ENCODE assay signal across 9 cellular contexts in genomic region chr3:177618873-177619771, GRCh38.
DNase-seq lines count a peak whose midpoint lies in the region; ATAC-seq, FAIRE-seq and TF ChIP-seq lines count a peak whose summit lies in the region.
"Had no signal": no experiment of that assay in that cellular context is flagged by ENCODE, and none has a peak within 500 bp of the region (broad histone marks: within the 10 kb centered on the region; RNA-seq: fewer than 3 reads in every experiment).

No MANE protein-coding gene starts in this region.

- no peak overlapping the region for H3K9ac ChIP-seq in kidney (ENCODE audit: low read length in 2 of 2)
- peak overlapping the region in 4 of 5 donors; percentile 4 to 66 (median 32) for H3K9ac ChIP-seq in subcutaneous abdominal adipose tissue (ENCODE audit: low read length in 5 of 5)

- no peaks in the 10 kb centered on the region for H3K36me3 Mint-ChIP-seq in HFFc6 (ENCODE audit: low read depth)

- no peak for TF ChIP-seq POLR2A in body of pancreas (IDR thresholded peaks at IDR 0.05)

- H3K27me3 Mint-ChIP-seq in HFFc6 (ENCODE audit: insufficient read depth), result no peaks in the 10 kb centered on the region; the same call in 1 of the 2 replicates
- H3K27me3 Mint-ChIP-seq in stimulated activated naive CD8-positive, alpha-beta T cell treated with anti-CD3 and anti-CD28 coated beads, Interleukin-15, amount 100 ng/mL, for 72 hours, result no peaks in the 10 kb centered on the region

- H3K27ac ChIP-seq in body of pancreas (peak overlapping the region; percentile 2 to 72 (median 57)), kidney (ENCODE audit: low read depth in 2 of 2, low read length in 2 of 2) (peak overlapping the region in 1 of 2 donors; percentile 9), subcutaneous abdominal adipose tissue (ENCODE audit: low read depth, low read length) (peak overlapping the region; percentile 65)

- peak overlapping the region; percentile 52 for H3K4me3 Mint-ChIP-seq in HFFc6
- H3K4me3 Mint-ChIP-seq in stimulated activated naive CD8-positive, alpha-beta T cell treated with anti-CD3 and anti-CD28 coated beads, Interleukin-15, amount 100 ng/mL, for 72 hours, result no peak overlapping the region

- no peak for TF ChIP-seq CTCF in HFFc6 (IDR thresholded peaks at IDR 0.05)
- no peak for TF ChIP-seq CTCF in body of pancreas (IDR thresholded peaks at IDR 0.05)
- no peak for TF ChIP-seq CTCF in kidney (IDR thresholded peaks at IDR 0.05; ENCODE audit: borderline replicate concordance, extremely low read depth, insufficient read depth)

- FAIRE-seq in kidney (lab: Jason Lieb, UNC), result no peak

- peaks cover 35% of the 10 kb centered on the region for H3K4me1 Mint-ChIP-seq in HFFc6 (ENCODE audit: low read depth)
- peaks cover 26% of the 10 kb centered on the region for H3K4me1 Mint-ChIP-seq in stimulated activated naive CD8-positive, alpha-beta T cell treated with anti-CD3 and anti-CD28 coated beads, Interleukin-15, amount 100 ng/mL, for 72 hours

- H3K9me3 ChIP-seq in body of pancreas, result no peaks in the 10 kb centered on the region
- no peaks in the 10 kb centered on the region for H3K9me3 ChIP-seq in kidney (ENCODE audit: control insufficient read depth in 1 of 2, low read length in 2 of 2)
- H3K9me3 ChIP-seq in subcutaneous abdominal adipose tissue (ENCODE audit: control insufficient read depth in 5 of 5, low read length in 5 of 5), result no peaks in the 10 kb centered on the region

- H3K27ac Mint-ChIP-seq in HFFc6, result peak overlapping the region; percentile 66
- no peak overlapping the region for H3K27ac Mint-ChIP-seq in stimulated activated naive CD8-positive, alpha-beta T cell treated with anti-CD3 and anti-CD28 coated beads, Interleukin-15, amount 100 ng/mL, for 72 hours

- intact Hi-C loops in body of pancreas (cut with DNase I) (no loop called here), kidney (cut with DNase I) (no loop called here)

- DNase-seq in HFFc6 (peak; percentile 27), body of pancreas (peak in 1 of 4 donors; percentile 48), kidney (no peak), epidermal melanocyte (ENCODE audit: insufficient read length, low spot score) (no peak), activated gamma-delta T cell (lab: John Stamatoyannopoulos, UW) (no peak)
- DNase-seq in stimulated activated naive CD8-positive, alpha-beta T cell treated with anti-CD3 and anti-CD28 coated beads, Interleukin-15, amount 100 ng/mL, for 72 hours, result no peak
- DNase-seq: kidney glomerular epithelial cell had no signal

- ATAC-seq in body of pancreas, result peak; percentile 58
- no peak for ATAC-seq in stimulated activated naive CD8-positive, alpha-beta T cell treated with anti-CD3 and anti-CD28 coated beads, Interleukin-15, amount 100 ng/mL, for 72 hours
- no peak for ATAC-seq in HG02870 (IDR thresholded peaks at IDR 0.05; ENCODE audit: unreplicated experiment)

- peaks cover 49% of the 10 kb centered on the region for H3K4me1 ChIP-seq in body of pancreas
- H3K4me1 ChIP-seq in kidney (ENCODE audit: control insufficient read depth in 1 of 2, insufficient read depth in 1 of 2, low read depth in 1 of 2, low read length in 2 of 2), result peaks cover 2 to 12% of the 10 kb centered on the region in 2 donors
- H3K4me1 ChIP-seq in subcutaneous abdominal adipose tissue (ENCODE audit: control insufficient read depth in 5 of 5, insufficient read depth in 5 of 5, low read length in 5 of 5), result peaks cover 0 to 42% (median 29%) of the 10 kb centered on the region in 5 donors

- H3K27me3 ChIP-seq in body of pancreas, result no peaks in the 10 kb centered on the region
- H3K27me3 ChIP-seq in subcutaneous abdominal adipose tissue (ENCODE audit: control insufficient read depth in 5 of 5, insufficient read depth in 4 of 5, low read length in 5 of 5), result no peaks in the 10 kb centered on the region

- no peaks in the 10 kb centered on the region for H3K9me3 Mint-ChIP-seq in HFFc6
- H3K9me3 Mint-ChIP-seq in stimulated activated naive CD8-positive, alpha-beta T cell treated with anti-CD3 and anti-CD28 coated beads, Interleukin-15, amount 100 ng/mL, for 72 hours, result peaks cover 0 to 4% of the 10 kb centered on the region in 2 donors

- H3K4me3 ChIP-seq in body of pancreas (no peak overlapping the region), kidney (ENCODE audit: low read length in 2 of 2) (peak overlapping the region; percentile 9 to 15), subcutaneous abdominal adipose tissue (ENCODE audit: low read depth in 1 of 5, low read length in 5 of 5) (no peak overlapping the region)

- no peaks in the 10 kb centered on the region for H3K36me3 ChIP-seq in body of pancreas (replicated peaks in 1 of 2; ENCODE audit: insufficient read depth in 1 of 2, low read depth in 2 of 2)
- H3K36me3 ChIP-seq in kidney (ENCODE audit: control insufficient read depth in 1 of 2, insufficient read depth in 2 of 2, low read length in 2 of 2), result no peaks in the 10 kb centered on the region
- H3K36me3 ChIP-seq in subcutaneous abdominal adipose tissue (ENCODE audit: control insufficient read depth in 5 of 5, insufficient read depth in 5 of 5, low read length in 5 of 5), result no peaks in the 10 kb centered on the region

- 18 to 23% methylated on average over 9 of the region's 9 CpGs for WGBS in body of pancreas, 2 donors

Comparison
In these comparisons a context has a peak if more than half of its experiments do, and no peak if none do; other contexts are left out.
1. H3K4me3 ChIP-seq: peak in kidney (2 of 2); none in body of pancreas (0 of 2) and subcutaneous abdominal adipose tissue (0 of 5).
2. H3K9ac ChIP-seq: peak in subcutaneous abdominal adipose tissue (4 of 5); none in kidney (0 of 2).